In the genomic region with DNA sequence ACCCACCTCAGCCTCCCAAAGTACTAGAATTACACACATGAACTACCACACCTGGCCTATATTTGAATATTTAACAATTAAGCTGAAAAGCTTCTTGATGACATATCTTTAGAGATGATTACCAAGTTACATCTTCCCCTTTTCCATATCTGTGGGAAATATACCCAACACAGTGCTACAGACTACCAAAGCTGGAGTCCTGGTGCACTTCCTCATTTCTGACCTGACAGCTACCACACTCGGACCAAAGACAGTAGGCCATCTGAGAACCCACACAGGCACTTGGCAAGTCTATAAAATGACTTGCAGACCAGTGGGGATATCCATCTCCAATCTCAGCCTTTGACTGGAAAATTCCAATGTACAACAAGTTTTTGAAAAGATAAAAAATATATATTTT, we compare ENCODE assay signal across 16 cellular contexts.
DNase-seq lines count a peak whose midpoint lies in the region; ATAC-seq, FAIRE-seq and TF ChIP-seq lines count a peak whose summit lies in the region.
"Had no signal": no experiment of that assay in that cellular context is flagged by ENCODE, and none has a peak within 500 bp of the region (broad histone marks: within the 10 kb centered on the region; RNA-seq: fewer than 3 reads in every experiment).

No MANE protein-coding gene starts in this region.

- peaks cover 9% of the 10 kb centered on the region for H3F3A ChIP-seq in PC-3 (ENCODE audit: low read length, unreplicated experiment)

- H3K27ac ChIP-seq in neutrophil, result peak overlapping the region; percentile 33
- no peak overlapping the region for H3K27ac ChIP-seq in PC-3 (ENCODE audit: low read length)

- no peaks in the 10 kb centered on the region for H3K9me3 ChIP-seq in neutrophil
- 0 out of 2 replicates have a peak, but pooled peaks cover 4% of the 10 kb centered on the region for H3K9me3 ChIP-seq in PC-3 (ENCODE audit: low read length)

- H3K27me3 ChIP-seq in neutrophil, result no peaks in the 10 kb centered on the region
- H3K27me3 ChIP-seq in PC-3 (ENCODE audit: low read length), result no peaks in the 10 kb centered on the region

- ATAC-seq in HG02610 (IDR thresholded peaks at IDR 0.05; ENCODE audit: unreplicated experiment), result peak; percentile 46
- ATAC-seq in PC-3, result no peak
- ATAC-seq: CD8-positive, alpha-beta T cell; left cardiac atrium; sciatic nerve had no signal

- H3K4me3 ChIP-seq in neutrophil (ENCODE audit: low read depth in 1 of 2, low read length in 1 of 2) (no peak overlapping the region), PC-3 (ENCODE audit: low read length) (no peak overlapping the region)

- CTCF ChIA-PET in PC-3 (lab: Charles Lee), result no interaction called here

- H2AFZ ChIP-seq in PC-3 (ENCODE audit: low read length), result no peak overlapping the region

- H3K4me2 ChIP-seq in PC-3 (ENCODE audit: low read length), result no peak overlapping the region

- peaks cover 12% of the 10 kb centered on the region for H3K36me3 ChIP-seq in neutrophil
- H3K36me3 ChIP-seq in PC-3 (ENCODE audit: low read depth, low read length), result peaks cover 10% of the 10 kb centered on the region

- BruUV-seq in PC-3 (replicated peaks; lab: Mats Ljungman, UMichigan), result no TSS peak

- H4K20me1 ChIP-seq in PC-3 (ENCODE audit: low read length), result no peaks in the 10 kb centered on the region

- H3K4me1 ChIP-seq in neutrophil (ENCODE audit: control insufficient read depth in 1 of 2, insufficient read depth in 1 of 2, low read depth in 1 of 2, low read length in 1 of 2), result peaks cover 13 to 20% of the 10 kb centered on the region in 2 experiments
- H3K4me1 ChIP-seq in PC-3 (ENCODE audit: insufficient read depth, low read length), result peaks cover 34% of the 10 kb centered on the region

- no peak overlapping the region for H3K9ac ChIP-seq in PC-3 (ENCODE audit: low read length)

- POLR2A ChIA-PET in PC-3 (lab: Charles Lee; ENCODE audit: unreplicated experiment), result no interaction called here

- no peak for FAIRE-seq in RCC 7860 (lab: Jason Lieb, UNC)

- no peaks in the 10 kb centered on the region for H3K9me2 ChIP-seq in PC-3 (replicated peaks; ENCODE audit: low read length)

- H3K79me2 ChIP-seq in PC-3 (ENCODE audit: low read length), result peaks cover 40% of the 10 kb centered on the region

- peak; percentile 59 for DNase-seq in SIG-M5 treated with dmso at 0.1 percent for 504 hours (lab: John Stamatoyannopoulos, UW; ENCODE audit: unreplicated experiment)
- DNase-seq in SIG-M5 (lab: John Stamatoyannopoulos, UW), result no peak
- DNase-seq in SKM-1 treated with dmso at 0.1 percent for 144 hours (lab: John Stamatoyannopoulos, UW; ENCODE audit: unreplicated experiment), result peak; percentile 81
- no peak for DNase-seq in PC-3
- no peak for DNase-seq in activated effector memory CD4-positive, alpha-beta T cell treated with Interleukin-2 at 50 U/mL for 16 hours
- DNase-seq in RCC 7860 (ENCODE audit: low spot score), result no peak
- DNase-seq: 8988T; activated CD4-positive, alpha-beta T cell treated with anti-CD3 and anti-CD28 coated beads for 48 hours; anterior cingulate cortex; CD8-positive, alpha-beta T cell; left cardiac atrium; NCI-H2107; stimulated activated CD4-positive, alpha-beta T cell treated with anti-CD3 and anti-CD28 coated beads, Interleukin-1b, Interleukin-23, amount 100 ng/mL, for 48 hours had no signal

- intact Hi-C loops in PC-3 (cut with micrococcal nuclease), result no loop called here

- TF ChIP-seq CTCF in neutrophil (IDR thresholded peaks at IDR 0.05) (no peak), PC-3 (conservative IDR thresholded peaks at IDR 0.05; ENCODE audit: low read depth, low read length) (no peak)

Comparison
In these comparisons a context has a peak if more than half of its experiments do, and no peak if none do; other contexts are left out.
1. DNase-seq: peak in SIG-M5 treated with dmso at 0.1 percent for 504 hours (single experiment) and SKM-1 treated with dmso at 0.1 percent for 144 hours (single experiment); none in SIG-M5 (single experiment), PC-3 (single experiment), activated effector memory CD4-positive, alpha-beta T cell treated with Interleukin-2 at 50 U/mL for 16 hours (single experiment) and RCC 7860 (single experiment).